ENCODE assay signal across 8 cellular contexts in the genomic region with DNA sequence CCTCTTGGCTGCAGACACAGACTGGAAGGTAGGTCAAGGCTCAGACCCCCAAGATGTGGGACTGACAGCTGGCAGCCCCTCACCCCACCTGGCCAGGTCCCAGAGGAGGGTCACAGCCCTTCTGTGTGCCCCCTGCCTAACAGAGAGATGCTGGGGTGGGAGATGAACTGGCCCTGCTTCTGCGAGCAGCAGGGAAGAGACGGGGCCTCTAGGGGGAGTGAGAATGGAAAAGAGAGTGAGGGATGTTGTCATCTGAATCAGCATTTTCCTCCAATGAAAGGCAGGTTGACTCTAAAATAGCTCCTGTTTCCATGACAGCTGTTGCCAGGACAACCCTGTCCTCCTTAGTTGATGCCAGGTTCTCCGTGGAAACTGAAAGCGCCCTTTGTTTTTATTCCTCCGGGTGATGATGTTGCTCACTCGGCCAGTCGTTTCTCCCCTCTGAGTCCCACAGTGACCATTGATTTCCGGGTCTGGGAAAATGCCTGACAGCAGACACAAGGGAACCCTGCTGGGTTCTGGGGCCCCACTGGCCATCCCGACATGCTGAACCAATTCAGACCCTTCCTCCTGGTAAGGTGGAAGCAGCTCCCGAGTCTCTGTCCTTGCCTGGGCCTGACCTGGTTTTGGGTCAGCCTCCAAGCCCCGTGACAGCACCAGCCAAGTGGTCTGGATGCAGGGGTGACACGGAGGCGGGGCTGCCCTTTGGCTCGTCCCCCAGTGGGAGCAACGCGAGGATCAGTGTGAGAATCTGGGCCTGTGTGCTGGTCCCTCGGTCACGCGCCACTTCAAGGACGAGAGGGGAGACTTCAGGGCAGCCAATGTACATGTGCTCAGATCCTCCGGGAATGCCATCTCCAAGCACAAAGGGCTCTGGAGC. TPM values are rescaled to one million over a fixed set of nuclear protein-coding genes. Genes with fewer than 3 reads are reported as not detected.
DNase-seq lines count a peak whose midpoint lies in the region; ATAC-seq and TF ChIP-seq lines count a peak whose summit lies in the region.

No MANE protein-coding gene starts in this region.

- H3K18ac ChIP-seq in trophoblast cell (ENCODE audit: low read length) = no peak overlapping the region

- H3K14ac ChIP-seq in trophoblast cell (ENCODE audit: low read length) = no peak overlapping the region

- H3K27me3 ChIP-seq in GM23338 (ENCODE audit: insufficient read depth) (no peaks in the 10 kb centered on the region), trophoblast cell (ENCODE audit: insufficient read depth, low read length) (no peaks in the 10 kb centered on the region)

- peak; percentile 77 for DNase-seq in DMS79 (lab: John Stamatoyannopoulos, UW)
- peak; percentile 99 for DNase-seq in GM23338 (ENCODE audit: low spot score)
- DNase-seq in RPMI7951 (ENCODE audit: low read depth) = peak; percentile 97
- peak; percentile 98 for DNase-seq in amniotic epithelial cell (ENCODE audit: low read depth)
- DNase-seq in cardiac septum (ENCODE audit: low spot score) = peak; percentile 79
- peak; percentile 66 to 81 for DNase-seq in trophoblast cell

- peak; percentile 67 for ATAC-seq in GM23338
- no peak for ATAC-seq in GM19328 (IDR thresholded peaks at IDR 0.05; ENCODE audit: unreplicated experiment)

- H3K9me3 Mint-ChIP-seq in GM23338 = no peaks in the 10 kb centered on the region; the same call in 2 of the 3 replicates

- H3K27me3 Mint-ChIP-seq in GM23338 (ENCODE audit: insufficient read depth, low read depth, poor library complexity) = peaks cover 33% of the 10 kb centered on the region

- H4K8ac ChIP-seq in trophoblast cell (ENCODE audit: low read depth, low read length) = no peak overlapping the region

- H3K4me2 ChIP-seq in GM23338 = peak overlapping the region; percentile 53
- H3K4me2 ChIP-seq in trophoblast cell (ENCODE audit: low read length) = no peak overlapping the region

- H3K79me2 ChIP-seq in GM23338 (replicated peaks; ENCODE audit: insufficient read depth) = no peaks in the 10 kb centered on the region
- no peaks in the 10 kb centered on the region for H3K79me2 ChIP-seq in trophoblast cell (ENCODE audit: control insufficient read depth, insufficient read depth, low read length, poor library complexity)

- H2BK5ac ChIP-seq in trophoblast cell (ENCODE audit: low read depth, low read length, poor library complexity) = no peak overlapping the region

- H2BK12ac ChIP-seq in trophoblast cell (ENCODE audit: low read length) = no peak overlapping the region

- H3K4me3 ChIP-seq in GM23338 (no peak overlapping the region), trophoblast cell (ENCODE audit: low read depth, low read length) (peak overlapping the region; percentile 7)

- H4K91ac ChIP-seq in trophoblast cell (ENCODE audit: low read depth, low read length) = no peak overlapping the region

- no CpG with 5 or more reads among the region's 21 CpGs for WGBS in trophoblast cell (ENCODE audit: extremely low coverage, insufficient coverage, insufficient read length)

- no peaks in the 10 kb centered on the region; the same call in 1 of the 2 replicates for H4K20me1 ChIP-seq in GM23338 (replicated peaks; ENCODE audit: insufficient read depth)

- no peaks in the 10 kb centered on the region for H3K79me1 ChIP-seq in trophoblast cell (ENCODE audit: low read length)

- no peak overlapping the region for H3K9ac ChIP-seq in trophoblast cell (ENCODE audit: low read length)

- no peak overlapping the region for H3K4ac ChIP-seq in trophoblast cell (ENCODE audit: low read depth, low read length)

- H3K9me3 ChIP-seq in trophoblast cell (ENCODE audit: insufficient read depth, low read depth, low read length) = peaks cover 3% of the 10 kb centered on the region

- no peak overlapping the region for H2BK120ac ChIP-seq in trophoblast cell (ENCODE audit: insufficient read depth, low read length, poor library complexity)

- no peak overlapping the region for H3K23ac ChIP-seq in trophoblast cell (ENCODE audit: low read length)

- H4K12ac ChIP-seq in trophoblast cell (ENCODE audit: low read depth, low read length) = no peak overlapping the region

- H3K9me2 ChIP-seq in GM23338 (ENCODE audit: insufficient read depth) = no peaks in the 10 kb centered on the region

- no peaks in the 10 kb centered on the region for H3K36me3 ChIP-seq in GM23338 (ENCODE audit: insufficient read depth)
- H3K36me3 ChIP-seq in trophoblast cell (ENCODE audit: control insufficient read depth in 1 of 2, insufficient read depth in 2 of 2, low read length in 2 of 2) = no peaks in the 10 kb centered on the region

- peaks cover 32% of the 10 kb centered on the region for H3K4me1 Mint-ChIP-seq in GM23338

- H3K4me1 ChIP-seq in GM23338 (ENCODE audit: insufficient read depth) = peaks cover 2% of the 10 kb centered on the region; the same call in 1 of the 2 replicates
- H3K4me1 ChIP-seq in trophoblast cell (ENCODE audit: control insufficient read depth in 1 of 2, insufficient read depth in 2 of 2, low read length in 2 of 2) = peaks cover 0 to 2% of the 10 kb centered on the region in 2 experiments

- peak overlapping the region; percentile 10; the same call in 1 of the 2 replicates for H3K27ac Mint-ChIP-seq in GM23338

- intact Hi-C loops in cardiac septum (cut with DNase I) = no loop called here

- H3K27ac ChIP-seq in GM23338 (ENCODE audit: low read depth) (no peak overlapping the region), trophoblast cell (ENCODE audit: low read depth, low read length) (no peak overlapping the region)

- H3K4me3 Mint-ChIP-seq in GM23338 = 0 out of 3 replicates have a peak overlapping the region, but pooled peaks have one; percentile 24

- no peaks in the 10 kb centered on the region for H3F3A ChIP-seq in GM23338 (replicated peaks; ENCODE audit: low read depth)

- peak; percentile 64 to 66 for TF ChIP-seq CTCF in GM23338 (conservative IDR thresholded peaks at IDR 0.05; ENCODE audit: low read depth in 2 of 2)
- peak; percentile 69 for TF ChIP-seq CTCF in LNCAP (IDR thresholded peaks at IDR 0.05)

- no peak overlapping the region; the same call in 1 of the 2 replicates for H2AFZ ChIP-seq in GM23338
- H2AFZ ChIP-seq in trophoblast cell (ENCODE audit: insufficient read depth, low read length, poor library complexity) = no peak overlapping the region

- no peaks in the 10 kb centered on the region for H3K36me3 Mint-ChIP-seq in GM23338 (ENCODE audit: low read depth)

- no peak overlapping the region for H2AK5ac ChIP-seq in trophoblast cell (ENCODE audit: low read length)

TF ChIP-seq in GM23338, 12 proteins besides CTCF, POLR2A, EP300 and RAD21 (continues in another document):
- TF ChIP-seq CREB1 (CRISPR knock-in tag; IDR thresholded peaks at IDR 0.05; ENCODE audit: low read depth) = peak; percentile 66

RNA-seq across cellular contexts. Expression of a gene that starts 4.7 kb away (rescaled TPM):
- total RNA-seq in GM23338 (2014; rRNA removed; shearing (Covaris generic)) = 29.8 and 32.1 TPM in 2 replicates
- polyA plus RNA-seq in GM23338 (2016; fragmentation: Nextera tagmentation; extraction: Ambion mirVana) = 16.3 TPM in 2 replicates
- 2.5 and 3.0 TPM in 2 replicates for total RNA-seq in RPMI7951 (2014; rRNA removed; shearing (Covaris generic))
- total RNA-seq in cardiac septum = 607 TPM
- polyA plus RNA-seq in trophoblast cell (2013) = 7.0 and 7.3 TPM in 2 replicates

RNA-seq across cellular contexts. Expression of a gene that starts 20.1 kb away (rescaled TPM):
- 54.0 and 61.3 TPM in 2 replicates for total RNA-seq in GM23338 (2014; rRNA removed; shearing (Covaris generic))
- 33.7 and 39.7 TPM in 2 replicates for polyA plus RNA-seq in GM23338 (2016; fragmentation: Nextera tagmentation; extraction: Ambion mirVana)
- 7.7 and 9.1 TPM in 2 replicates for total RNA-seq in RPMI7951 (2014; rRNA removed; shearing (Covaris generic))
- 12.4 TPM for total RNA-seq in cardiac septum
- 8.3 and 8.4 TPM in 2 replicates for polyA plus RNA-seq in trophoblast cell (2013)

Comparison
In these comparisons a context has a peak if more than half of its experiments do, and no peak if none do; other contexts are left out.
1. RNA of a gene that starts 4.7 kb away (total RNA-seq): 607 TPM in cardiac septum (single experiment); 29.8 to 32.1 TPM in GM23338 and 2.5 to 3.0 TPM in RPMI7951; every median in the first group is over 10 times any median in the second.
2. Peak in every context shown above with its lines, with median percentiles within 50 percentile points of each other: DNase-seq.